ENCODE assay signal across 8 cellular contexts in genomic region chr20:3172933-3173581, GRCh38. TPM values are rescaled to one million over a fixed set of nuclear protein-coding genes. Genes with fewer than 3 reads are reported as not detected.
DNase-seq lines count a peak whose midpoint lies in the region; ATAC-seq, FAIRE-seq and TF ChIP-seq lines count a peak whose summit lies in the region.

TSS of gene LZTS3 (minus strand) at chr20:3173549. CDS start at chr20:3167163, 6,386 bp downstream.

- no peak for FAIRE-seq in bronchial epithelial cell (lab: Jason Lieb, UNC)

- no peaks in the 10 kb centered on the region for H3K36me3 ChIP-seq in bronchial epithelial cell (ENCODE audit: control insufficient read depth, insufficient read depth, low read length)

- TF ChIP-seq CTCF in WI38 (IDR thresholded peaks at IDR 0.05; ENCODE audit: low read depth, low read length), result no peak
- no peak for TF ChIP-seq CTCF in bronchial epithelial cell (IDR thresholded peaks at IDR 0.05; ENCODE audit: insufficient read depth, low read length, severe bottlenecking)

- H3K27me3 ChIP-seq in bronchial epithelial cell (ENCODE audit: control insufficient read depth, insufficient read depth, low read length) (peaks cover 2% of the 10 kb centered on the region), layer of hippocampus (ENCODE audit: control insufficient read depth, insufficient read depth, low read length) (no peaks in the 10 kb centered on the region)

- DNase-seq in NCI-H1436 (lab: John Stamatoyannopoulos, UW) (peak; percentile 75), bronchial epithelial cell (ENCODE audit: low read depth) (peak; percentile 16), SKM-1 (lab: John Stamatoyannopoulos, UW; ENCODE audit: unreplicated experiment) (no peak)
- DNase-seq in stimulated activated CD4-positive, alpha-beta T cell treated with anti-CD3 and anti-CD28 coated beads, Interleukin-1b, Interleukin-23, amount 100 ng/mL, for 4 hours (ENCODE audit: low read depth in 2 of 2), result peak; percentile 74 to 79

- ATAC-seq in GM18498 (IDR thresholded peaks at IDR 0.05; ENCODE audit: unreplicated experiment) (peak; percentile 58), HG02623 (IDR thresholded peaks at IDR 0.05; ENCODE audit: unreplicated experiment) (peak; percentile 45)

- H3K27ac ChIP-seq in layer of hippocampus (ENCODE audit: low read depth, low read length), result peak within 1 kb of the TSS; percentile 79

- H3K4me3 ChIP-seq in WI38 (ENCODE audit: low read depth, low read length) (peak within 1 kb of the TSS; percentile 94), bronchial epithelial cell (ENCODE audit: low read depth, low read length) (peak within 1 kb of the TSS; percentile 93)

RNA-seq across cellular contexts. Expression of gene LZTS3, which starts in this region (rescaled TPM):
- 11.3 and 20.0 TPM in 2 replicates for total RNA-seq in bronchial epithelial cell
